ENCODE assay signal across 2 cellular contexts in the genomic region with DNA sequence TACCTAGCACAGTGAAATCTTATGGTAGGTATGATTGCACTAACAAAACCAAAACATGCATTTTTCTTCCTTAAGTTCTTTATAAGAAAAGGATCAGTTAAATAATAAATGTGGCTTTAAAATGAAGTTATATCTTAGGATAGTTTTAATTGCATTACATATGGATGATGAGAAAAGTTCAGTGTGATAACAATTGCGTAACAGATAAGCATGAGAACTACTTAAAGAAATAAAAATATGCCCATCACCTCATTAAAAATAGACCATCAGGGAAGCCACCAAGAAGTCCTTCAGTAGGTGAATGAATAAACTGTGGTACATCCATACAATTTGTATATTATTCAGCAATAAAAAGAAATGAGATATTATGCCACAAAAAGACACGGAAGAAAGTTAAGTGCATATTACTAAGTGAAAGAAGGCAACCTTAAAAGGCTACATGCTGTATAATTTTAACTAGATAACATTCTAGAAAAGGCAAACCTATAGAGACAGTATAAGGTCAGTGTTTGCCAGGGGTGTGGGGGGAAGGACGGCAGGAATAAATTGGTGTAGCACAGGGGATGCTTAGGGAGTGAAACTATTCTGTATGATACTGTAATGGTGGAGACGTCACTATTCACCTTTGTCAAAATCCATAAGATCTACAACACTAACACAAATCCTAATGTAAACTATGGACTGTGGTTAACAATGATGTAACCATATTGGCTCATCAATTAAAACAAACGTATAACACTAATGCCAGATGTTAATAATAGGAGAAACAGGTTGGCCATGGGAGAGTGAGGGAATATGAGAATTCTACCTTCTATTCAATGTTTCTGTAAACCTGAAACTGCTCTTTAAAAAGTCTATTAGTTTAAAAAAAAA.
TF ChIP-seq lines count a peak whose summit lies in the region.

No MANE protein-coding gene starts in this region.

TF ChIP-seq in HepG2, 621 proteins besides CTCF, POLR2A, EP300 and RAD21:
- TF ChIP-seq CEBPB (IDR thresholded peaks at IDR 0.05; ENCODE audit: borderline replicate concordance, low read depth, low read length) (peak; percentile 61; the same call in 1 of the 2 replicates), ATF7 (IDR thresholded peaks at IDR 0.05) (peak; percentile 59; the same call in 1 of the 2 replicates), ATF7 (CRISPR knock-in tag; IDR thresholded peaks at IDR 0.05) (no peak), ZNF530 (CRISPR knock-in tag; IDR thresholded peaks at IDR 0.05; ENCODE audit: low read depth) (no peak)

TF ChIP-seq in IMR-90, 13 proteins besides CTCF, POLR2A, EP300 and RAD21:
- TF ChIP-seq MAZ (IDR thresholded peaks at IDR 0.05; ENCODE audit: borderline replicate concordance, low read depth, low read length) (no peak), CEBPB (IDR thresholded peaks at IDR 0.05; ENCODE audit: low read depth, low read length) (peak; percentile 85), FOS (IDR thresholded peaks at IDR 0.05; ENCODE audit: low read depth, low read length) (no peak), NFE2L2 (IDR thresholded peaks at IDR 0.05; ENCODE audit: low read depth, low read length) (no peak)
- TF ChIP-seq, protein P1, sequence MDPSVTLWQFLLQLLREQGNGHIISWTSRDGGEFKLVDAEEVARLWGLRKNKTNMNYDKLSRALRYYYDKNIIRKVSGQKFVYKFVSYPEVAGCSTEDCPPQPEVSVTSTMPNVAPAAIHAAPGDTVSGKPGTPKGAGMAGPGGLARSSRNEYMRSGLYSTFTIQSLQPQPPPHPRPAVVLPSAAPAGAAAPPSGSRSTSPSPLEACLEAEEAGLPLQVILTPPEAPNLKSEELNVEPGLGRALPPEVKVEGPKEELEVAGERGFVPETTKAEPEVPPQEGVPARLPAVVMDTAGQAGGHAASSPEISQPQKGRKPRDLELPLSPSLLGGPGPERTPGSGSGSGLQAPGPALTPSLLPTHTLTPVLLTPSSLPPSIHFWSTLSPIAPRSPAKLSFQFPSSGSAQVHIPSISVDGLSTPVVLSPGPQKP (IDR thresholded peaks at IDR 0.05; ENCODE audit: borderline replicate concordance, low read depth, low read length): no peak
